ENCODE assay signal across 21 cellular contexts in genomic region chr6:129324345-129324744, GRCh38.
"Had no signal": no experiment of that assay in that cellular context is flagged by ENCODE, and none has a peak within 500 bp of the region (broad histone marks: within the 10 kb centered on the region; RNA-seq: fewer than 3 reads in every experiment).

No MANE protein-coding gene starts in this region.

- H3K9me3 ChIP-seq: MG63, SJCRH30 had no signal

- H3K27me3 ChIP-seq: MG63, SJCRH30 had no signal

- ATAC-seq: HepG2, Right ventricle myocardium inferior, SK-N-SH treated with all-trans-retinoic acid at 6 μM for 48 hours had no signal

- H3K36me3 ChIP-seq: MG63, SJCRH30 had no signal

- H3K4me1 ChIP-seq: SJCRH30 had no signal

- DNase-seq: IMR-90, Karpas-422, KG1, MG63, NCI-H1092, NCI-H1105 treated with DMSO at 0.1 percent for 48 hours, NCI-H1417 treated with DMSO at 0.1 percent for 48 hours, NCI-H146, NCI-H1694 treated with DMSO at 0.1 percent for 48 hours, NCI-H1930, NCI-H2081, NCI-H2107, NCI-H2227 treated with DMSO at 0.1 percent for 48 hours, NCI-H524, NCI-H774, SHP77 treated with DMSO at 0.1 percent for 48 hours, SJCRH30, T-helper 1 cell had no signal

- H3K27ac ChIP-seq: SJCRH30 had no signal

- H3K4me3 ChIP-seq: MG63, SJCRH30 had no signal
